1 cellular context compared by ENCODE assay signal in the genomic region with DNA sequence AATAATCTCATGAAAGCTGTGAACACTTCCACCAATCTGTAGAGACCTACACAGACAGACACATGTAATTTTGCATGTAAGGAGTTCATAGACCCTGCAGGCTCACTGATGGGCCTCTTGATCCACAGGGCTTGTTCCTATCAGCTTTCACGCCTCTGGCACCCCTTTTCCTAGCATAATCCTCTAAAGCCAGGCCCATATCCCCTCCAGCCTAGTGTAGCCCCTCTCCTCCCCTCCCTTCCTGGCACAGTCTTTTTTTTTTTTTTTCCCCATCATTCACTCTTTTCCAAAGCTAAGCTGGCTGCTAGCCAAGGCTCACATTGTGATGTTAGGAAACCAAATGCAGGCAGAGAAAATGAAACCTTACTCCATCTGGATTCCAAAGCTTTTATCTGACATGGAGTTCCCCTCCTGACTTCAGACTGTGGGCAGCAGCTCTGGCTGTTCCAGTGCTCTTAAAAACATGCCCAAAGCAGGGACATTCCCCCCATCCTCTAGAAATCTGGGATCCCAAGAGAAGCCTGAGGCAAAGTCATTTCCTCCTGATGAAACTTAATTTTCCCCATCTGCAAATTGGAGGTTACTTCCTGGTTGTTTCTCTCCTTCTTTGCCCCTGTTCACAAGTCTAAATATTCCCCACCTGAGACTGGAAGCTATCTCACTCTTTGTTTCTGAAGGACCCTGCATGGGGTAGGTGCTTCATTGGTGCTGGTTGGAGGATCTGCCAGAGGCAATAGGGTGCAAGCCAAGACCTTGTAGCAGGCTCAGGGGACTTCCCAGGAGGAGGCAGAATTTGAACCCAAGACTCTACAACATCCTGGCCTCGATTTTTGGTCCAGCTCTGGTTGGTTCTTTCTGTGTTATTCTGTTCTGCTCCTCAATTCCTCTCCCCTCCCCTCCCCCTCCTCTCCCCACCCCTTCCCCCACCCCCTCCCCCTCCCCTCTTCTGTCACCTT.
TF ChIP-seq lines count a peak whose summit lies in the region.

No MANE protein-coding gene starts in this region.

TF ChIP-seq in GM23338, 12 proteins besides CTCF, POLR2A, EP300 and RAD21 (continued from another document):
- TF ChIP-seq ZNF462 (CRISPR knock-in tag; IDR thresholded peaks at IDR 0.05) (no peak), POLR2AphosphoS5 (IDR thresholded peaks at IDR 0.05; ENCODE audit: low read depth) (no peak), ETS1 (IDR thresholded peaks at IDR 0.05) (no peak)
TF ChIP-seq in GM23338: peak in this region for 0.
